ENCODE assay signal across 8 cellular contexts in the genomic region with DNA sequence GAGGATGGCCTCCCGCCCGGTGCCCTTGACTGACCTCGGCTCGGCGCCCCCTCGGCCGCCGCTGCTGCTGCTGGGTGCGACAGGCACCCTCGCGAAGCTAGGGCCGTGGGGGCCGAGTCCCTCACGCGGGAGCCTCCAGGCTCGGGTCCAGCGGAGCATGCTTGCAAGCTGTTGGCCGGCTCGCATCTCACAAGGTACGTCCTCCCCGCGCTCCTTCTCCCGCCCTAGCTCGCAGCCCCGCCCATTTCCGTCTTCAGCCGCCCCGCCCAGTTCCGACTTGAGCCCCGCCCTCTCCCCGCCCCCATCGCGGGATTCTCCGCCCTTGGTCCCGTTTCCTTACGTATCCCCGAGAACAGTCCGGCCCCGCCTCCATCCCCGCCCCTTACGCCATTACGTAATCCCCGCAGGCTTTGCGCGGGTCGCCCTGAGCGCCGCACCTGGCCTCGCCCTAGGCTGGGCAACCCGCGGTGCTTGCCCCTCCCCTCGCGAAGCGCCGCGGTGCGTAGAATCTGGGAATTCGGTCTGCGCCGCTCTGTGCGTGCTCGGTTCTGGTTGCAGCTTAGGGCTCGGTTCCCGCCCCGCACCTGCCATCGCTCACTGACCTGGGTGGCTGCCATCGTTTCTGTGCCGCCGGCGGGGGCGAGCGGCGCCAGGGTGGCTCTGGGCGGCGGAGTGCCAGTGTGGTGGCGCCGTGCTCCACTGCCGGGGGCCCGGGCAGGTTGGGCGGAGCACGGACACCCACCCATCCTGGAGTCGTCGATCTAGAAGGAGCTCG. TPM values are rescaled to one million over a fixed set of nuclear protein-coding genes. Genes with fewer than 3 reads are reported as not detected.
A peak's percentile ranks its signal among the peaks of the same experiment; 100 is the strongest.
DNase-seq lines count a peak whose midpoint lies in the region; ATAC-seq and TF ChIP-seq lines count a peak whose summit lies in the region.

ABHD11 (minus strand) TSS at position 191 of the 775 bp plus-strand sequence; CDS start at position 159, 32 bp downstream.

- 0 to 1% methylated on average over 44 to 84 of the region's 84 CpGs for WGBS in esophagus, 2 donors

- BruUV-seq in Panc1 (replicated peaks; lab: Mats Ljungman, UMichigan): no TSS peak

- H3K36me3 Mint-ChIP-seq in activated T-cell treated with anti-CD3 and anti-CD28 coated beads, Interleukin-2, amount 50 U/mL, for 4 hours (ENCODE audit: insufficient read depth): no peaks in the 10 kb centered on the region

- H3K4me1 Mint-ChIP-seq in activated T-cell treated with anti-CD3 and anti-CD28 coated beads, Interleukin-2, amount 50 U/mL, for 4 hours (ENCODE audit: low read depth): peaks cover 15% of the 10 kb centered on the region

- H3K36me3 ChIP-seq in KMS-11 (ENCODE audit: insufficient read depth): no peaks in the 10 kb centered on the region; the same call in 1 of the 2 replicates
- H3K36me3 ChIP-seq in Panc1 (ENCODE audit: control insufficient read depth, insufficient read depth, low read length): peaks cover 5% of the 10 kb centered on the region; the same call in 1 of the 2 replicates
- peaks cover 5 to 16% of the 10 kb centered on the region in 2 donors for H3K36me3 ChIP-seq in esophagus (ENCODE audit: control insufficient read depth in 2 of 2, insufficient read depth in 2 of 2, low read length in 1 of 2)
- peaks cover 15% of the 10 kb centered on the region for H3K36me3 ChIP-seq in muscle layer of colon (ENCODE audit: insufficient read depth, low read length)

- intact Hi-C loops in Panc1 (cut with micrococcal nuclease; ENCODE audit: unreplicated experiment): no loop called here

- DNase-seq in DMS53 treated with DMSO at 0.1 percent for 48 hours (lab: John Stamatoyannopoulos, UW; ENCODE audit: unreplicated experiment) (peak; percentile 99), Panc1 (ENCODE audit: low read depth, low spot score) (peak; percentile 94)
- peak; percentile 100 for DNase-seq in activated T-cell treated with anti-CD3 and anti-CD28 coated beads, Interleukin-2, amount 50 U/mL, for 4 hours
- peak; percentile 99 to 100 for DNase-seq in stimulated activated CD8-positive, alpha-beta memory T cell treated with anti-CD3 and anti-CD28 coated beads, Interleukin-7, amount 100 ng/mL, for 1 hour (ENCODE audit: low read depth in 2 of 2)

- H3K27me3 Mint-ChIP-seq in activated T-cell treated with anti-CD3 and anti-CD28 coated beads, Interleukin-2, amount 50 U/mL, for 4 hours (ENCODE audit: low read depth): peaks cover 3% of the 10 kb centered on the region

- H3K4me1 ChIP-seq in KMS-11 (ENCODE audit: low read depth, poor library complexity, severe bottlenecking): peaks cover 64% of the 10 kb centered on the region
- peaks cover 65% of the 10 kb centered on the region for H3K4me1 ChIP-seq in Panc1 (ENCODE audit: control insufficient read depth, insufficient read depth, low read length)
- H3K4me1 ChIP-seq in esophagus (ENCODE audit: control insufficient read depth in 2 of 2, insufficient read depth in 2 of 2, low read length in 1 of 2): peaks cover 0 to 33% of the 10 kb centered on the region in 2 donors
- H3K4me1 ChIP-seq in muscle layer of colon (ENCODE audit: insufficient read depth, low read length): peaks cover 7% of the 10 kb centered on the region

- CTCF ChIA-PET in Panc1 (lab: Charles Lee): interaction anchor here (0.5 to 0.7 kb wide), 5 partner anchors 18 to 557 kb away, joined by 3 to 5 read pairs (median 4); no protein-coding TSS in a partner anchor

- peaks cover 4% of the 10 kb centered on the region; the same call in 1 of the 2 replicates for H4K20me1 ChIP-seq in KMS-11 (ENCODE audit: insufficient read depth)

- H3K9ac ChIP-seq in KMS-11: peak within 1 kb of the TSS; percentile 95
- peak within 1 kb of the TSS; percentile 92 for H3K9ac ChIP-seq in muscle layer of colon (ENCODE audit: low read length)

- peaks cover 15% of the 10 kb centered on the region; the same call in 1 of the 2 replicates for H3K79me2 ChIP-seq in KMS-11 (ENCODE audit: insufficient read depth, low read depth)

- no peak for TF ChIP-seq CTCF in KMS-11 (conservative IDR thresholded peaks at IDR 0.05; ENCODE audit: low read depth, low read length)
- no peak for TF ChIP-seq CTCF in Panc1 (IDR thresholded peaks at IDR 0.05)

- POLR2A ChIA-PET in Panc1 (lab: Charles Lee): interaction anchor here (0.5 to 1.6 kb wide), 7 partner anchors 24 to 454 kb away, joined by 4 to 13 read pairs (median 7); no protein-coding TSS in a partner anchor

- in situ Hi-C loops in Panc1 (cut with HindIII; ENCODE audit: low pct_unique_long_range_greater_than_20kb, low sequenced_read_pairs): no loop called here

- ATAC-seq in GM21737 (IDR thresholded peaks at IDR 0.05; ENCODE audit: unreplicated experiment) (peak; percentile 86), Panc1 (peak; percentile 85)
- ATAC-seq in activated T-cell treated with anti-CD3 and anti-CD28 coated beads, Interleukin-2, amount 50 U/mL, for 4 hours: peak; percentile 89 to 91

- H3K4me2 ChIP-seq in KMS-11: peak within 1 kb of the TSS; percentile 87

- peak within 1 kb of the TSS; percentile 92 for H3K4me3 Mint-ChIP-seq in activated T-cell treated with anti-CD3 and anti-CD28 coated beads, Interleukin-2, amount 50 U/mL, for 4 hours

- H3K27me3 ChIP-seq in KMS-11 (ENCODE audit: insufficient read depth, low read depth) (no peaks in the 10 kb centered on the region), Panc1 (ENCODE audit: control insufficient read depth, insufficient read depth, low read length) (no peaks in the 10 kb centered on the region), esophagus (ENCODE audit: control insufficient read depth in 1 of 2, insufficient read depth in 2 of 2, low read length in 2 of 2) (no peaks in the 10 kb centered on the region), muscle layer of colon (ENCODE audit: control insufficient read depth in 1 of 2, insufficient read depth in 2 of 2, low read length in 2 of 2) (no peaks in the 10 kb centered on the region)

- no peaks in the 10 kb centered on the region for H3K9me3 ChIP-seq in Panc1 (ENCODE audit: control insufficient read depth, insufficient read depth, low read depth, low read length)
- no peaks in the 10 kb centered on the region for H3K9me3 ChIP-seq in esophagus (ENCODE audit: control insufficient read depth in 2 of 2, insufficient read depth in 1 of 2, low read depth in 1 of 2, low read length in 1 of 2)
- H3K9me3 ChIP-seq in muscle layer of colon (ENCODE audit: low read length): no peaks in the 10 kb centered on the region

- H3K4me3 ChIP-seq in KMS-11 (IDR thresholded peaks at IDR 0.05; ENCODE audit: insufficient read depth, low read depth, low read length) (no peak within 1 kb of the TSS), Panc1 (ENCODE audit: low read depth in 2 of 2, low read length in 2 of 2) (peak within 1 kb of the TSS; percentile 78 to 93), esophagus (ENCODE audit: low read depth in 1 of 2, low read length in 2 of 2) (peak within 1 kb of the TSS; percentile 63 to 79), muscle layer of colon (ENCODE audit: low read depth in 1 of 2, low read length in 2 of 2) (peak within 1 kb of the TSS; percentile 67 to 84)

- H2AFZ ChIP-seq in KMS-11 (ENCODE audit: low read depth): peak within 1 kb of the TSS; percentile 70; the same call in 1 of the 2 replicates

- H3K27ac ChIP-seq in KMS-11: peak within 1 kb of the TSS; percentile 94
- peak within 1 kb of the TSS; percentile 96 for H3K27ac ChIP-seq in Panc1 (ENCODE audit: low read length)
- H3K27ac ChIP-seq in esophagus (ENCODE audit: low read depth in 2 of 2, low read length in 1 of 2): peak within 1 kb of the TSS; percentile 94 to 98
- H3K27ac ChIP-seq in muscle layer of colon (ENCODE audit: low read depth, low read length): peak within 1 kb of the TSS; percentile 77

- H3K9me3 Mint-ChIP-seq in activated T-cell treated with anti-CD3 and anti-CD28 coated beads, Interleukin-2, amount 50 U/mL, for 4 hours: no peaks in the 10 kb centered on the region

RNA-seq across cellular contexts. Expression of gene ABHD11, which starts in this region (rescaled TPM):
- 54.2 TPM for total RNA-seq in Panc1 (2021; ENCODE audit: unreplicated experiment)
- 53.1 TPM for polyA plus RNA-seq in Panc1 (2012; ENCODE audit: insufficient read length)
- 10 to 100 TPM; 20.6 to 26.4 (median 21.0) TPM for total RNA-seq in activated T-cell treated with anti-CD3 and anti-CD28 coated beads, Interleukin-2, amount 50 U/mL, for 4 hours
- polyA plus RNA-seq in esophagus: 10 to 100 TPM; 22.6 to 28.3 TPM
